Comparison of ENCODE assay signal across 1 cellular context in the genomic region with DNA sequence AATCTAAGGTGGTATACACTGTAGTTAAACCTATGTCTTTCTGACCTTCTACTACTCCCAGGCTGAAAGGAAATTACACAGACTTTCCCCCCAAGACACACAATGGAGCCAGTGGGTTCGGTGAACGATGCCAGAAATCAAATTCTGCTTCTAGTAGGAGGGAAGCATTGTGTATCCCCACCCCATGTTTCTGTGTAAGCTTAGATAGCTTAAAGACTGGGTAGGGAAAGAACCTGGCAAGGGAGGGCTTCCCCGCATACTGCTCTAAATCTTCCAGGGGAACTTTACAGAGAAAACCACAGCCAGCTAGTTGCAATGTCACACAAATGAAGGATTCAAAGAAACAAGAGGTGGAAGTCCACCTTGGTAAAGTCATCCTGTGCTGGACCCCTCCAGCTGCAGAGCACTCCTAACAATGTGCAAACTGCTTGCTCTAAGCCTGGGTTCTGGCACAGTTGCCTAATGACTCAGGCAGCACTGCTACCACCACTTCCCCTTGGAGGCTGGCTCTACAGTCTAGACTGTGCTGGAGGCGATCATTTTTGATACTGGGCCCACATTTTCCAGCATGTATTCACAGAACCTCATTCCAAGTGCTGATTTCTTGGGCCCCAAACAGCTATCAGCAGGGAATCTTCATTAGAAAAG.
TF ChIP-seq lines count a peak whose summit lies in the region.

No MANE protein-coding gene starts in this region.

TF ChIP-seq in IMR-90, 13 proteins besides CTCF, POLR2A, EP300 and RAD21 (continued from another document):
- no peak for TF ChIP-seq CEBPB (IDR thresholded peaks at IDR 0.05; ENCODE audit: low read depth, low read length)
- TF ChIP-seq, protein P1, sequence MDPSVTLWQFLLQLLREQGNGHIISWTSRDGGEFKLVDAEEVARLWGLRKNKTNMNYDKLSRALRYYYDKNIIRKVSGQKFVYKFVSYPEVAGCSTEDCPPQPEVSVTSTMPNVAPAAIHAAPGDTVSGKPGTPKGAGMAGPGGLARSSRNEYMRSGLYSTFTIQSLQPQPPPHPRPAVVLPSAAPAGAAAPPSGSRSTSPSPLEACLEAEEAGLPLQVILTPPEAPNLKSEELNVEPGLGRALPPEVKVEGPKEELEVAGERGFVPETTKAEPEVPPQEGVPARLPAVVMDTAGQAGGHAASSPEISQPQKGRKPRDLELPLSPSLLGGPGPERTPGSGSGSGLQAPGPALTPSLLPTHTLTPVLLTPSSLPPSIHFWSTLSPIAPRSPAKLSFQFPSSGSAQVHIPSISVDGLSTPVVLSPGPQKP (IDR thresholded peaks at IDR 0.05; ENCODE audit: borderline replicate concordance, low read depth, low read length): no peak
- no peak for TF ChIP-seq FOS (IDR thresholded peaks at IDR 0.05; ENCODE audit: low read depth, low read length)
